17 cellular contexts compared by ENCODE assay signal in genomic region chr7:100371561-100372171, GRCh38. TPM values are rescaled to one million over a fixed set of nuclear protein-coding genes. Genes with fewer than 3 reads are reported as not detected.
A peak's percentile ranks its signal among the peaks of the same experiment; 100 is the strongest.
DNase-seq lines count a peak whose midpoint lies in the region; ATAC-seq, FAIRE-seq and TF ChIP-seq lines count a peak whose summit lies in the region.
"Had no signal": no experiment of that assay in that cellular context is flagged by ENCODE, and none has a peak within 500 bp of the region (broad histone marks: within the 10 kb centered on the region; RNA-seq: fewer than 3 reads in every experiment).

No MANE protein-coding gene starts in this region.

- TF ChIP-seq RAD21 in A549 (conservative IDR thresholded peaks at IDR 0.05 in 1 of 2, IDR thresholded peaks at IDR 0.05 in 1 of 2) = no peak

- POLR2A ChIA-PET in A549 (lab: Yijun Ruan, JAX) = no interaction called here
- POLR2A ChIA-PET in activated naive CD8-positive, alpha-beta T cell treated with anti-CD3 and anti-CD28 coated beads, Interleukin-2, amount 10 ng/mL, durations not matched to agents 7 days and 5 days (lab: Charles Lee) = interaction anchor here (0.6 kb wide), 1 partner anchor 328 kb away, joined by 9 read pairs; no protein-coding TSS in a partner anchor

- in situ Hi-C loops in ACHN (cut with HindIII; ENCODE audit: low pct_ligation_motif_present, low pct_unique_long_range_greater_than_20kb, low sequenced_read_pairs) = no loop called here

- H3K4me3 Mint-ChIP-seq in activated naive CD8-positive, alpha-beta T cell treated with anti-CD3 and anti-CD28 coated beads, Interleukin-2, amount 10 ng/mL, durations not matched to agents 7 days and 5 days = no peak overlapping the region
- no peak overlapping the region for H3K4me3 Mint-ChIP-seq in natural killer cell
- H3K4me3 Mint-ChIP-seq: CD4-positive, CD25-positive, alpha-beta regulatory T cell had no signal

- no peak overlapping the region for H3K4me3 ChIP-seq in A549

- CTCF ChIA-PET in A549 (lab: Yijun Ruan, JAX) = interaction anchor here (0.7 kb wide), 1 partner anchor 36 kb away, joined by 5 read pairs; no protein-coding TSS in a partner anchor

- DNase-seq in A549 (ENCODE audit: low read depth in 1 of 2, low spot score in 1 of 2) (no peak), ELF-1 (ENCODE audit: low read depth, low spot score) (peak; percentile 51), natural killer cell (no peak), AML-193 (lab: John Stamatoyannopoulos, UW) (no peak), T1000 (lab: John Stamatoyannopoulos, UW) (no peak), NCI-H1436 treated with DMSO at 0.1 percent for 48 hours (lab: John Stamatoyannopoulos, UW) (no peak), ACHN (no peak)
- DNase-seq in activated naive CD8-positive, alpha-beta T cell treated with anti-CD3 and anti-CD28 coated beads, Interleukin-2, amount 10 ng/mL, durations not matched to agents 7 days and 5 days = peak; percentile 33
- DNase-seq: activated CD4-positive, alpha-beta T cell treated with anti-CD3 and anti-CD28 coated beads for 48 hours; activated effector memory CD4-positive, alpha-beta T cell treated with Interleukin-2 at 50 U/mL for 16 hours; CD4-positive, CD25-positive, alpha-beta regulatory T cell; KG1; midbrain; NCI-H2029; stimulated activated naive CD4-positive, alpha-beta T cell; SW 1271 had no signal

- no peak for TF ChIP-seq EP300 in A549 (IDR thresholded peaks at IDR 0.05)

- FAIRE-seq in A549 (lab: Jason Lieb, UNC) = no peak

- H3K4me2 ChIP-seq in A549 = no peak overlapping the region; the same call in 2 of the 3 replicates

- peaks cover 7% of the 10 kb centered on the region; the same call in 2 of the 3 replicates for H3K4me1 ChIP-seq in A549

- H3K27ac Mint-ChIP-seq in activated naive CD8-positive, alpha-beta T cell treated with anti-CD3 and anti-CD28 coated beads, Interleukin-2, amount 10 ng/mL, durations not matched to agents 7 days and 5 days = peak overlapping the region; percentile 94
- H3K27ac Mint-ChIP-seq in natural killer cell = peak overlapping the region; percentile 96

- no peaks in the 10 kb centered on the region for H3K9me3 ChIP-seq in A549

- 87% methylated on average over 6 of the region's 7 CpGs for WGBS in A549 (ENCODE audit: missing lambda C conversion rate)

- TF ChIP-seq CTCF in A549 (IDR thresholded peaks at IDR 0.05) = no peak
- TF ChIP-seq CTCF in natural killer cell (IDR thresholded peaks at IDR 0.05) = no peak

- no peaks in the 10 kb centered on the region for H3K27me3 Mint-ChIP-seq in activated naive CD8-positive, alpha-beta T cell treated with anti-CD3 and anti-CD28 coated beads, Interleukin-2, amount 10 ng/mL, durations not matched to agents 7 days and 5 days
- H3K27me3 Mint-ChIP-seq in natural killer cell (ENCODE audit: low read depth in 2 of 2) = no peaks in the 10 kb centered on the region
- H3K27me3 Mint-ChIP-seq: CD4-positive, CD25-positive, alpha-beta regulatory T cell had no signal

- no peaks in the 10 kb centered on the region for H3K36me3 Mint-ChIP-seq in activated naive CD8-positive, alpha-beta T cell treated with anti-CD3 and anti-CD28 coated beads, Interleukin-2, amount 10 ng/mL, durations not matched to agents 7 days and 5 days
- H3K36me3 Mint-ChIP-seq in natural killer cell = no peaks in the 10 kb centered on the region
- H3K36me3 Mint-ChIP-seq: CD4-positive, CD25-positive, alpha-beta regulatory T cell had no signal

- peak overlapping the region in 1 of 2 experiments; percentile 70; a peak in 3 of 6 replicates for H3K27ac ChIP-seq in A549

- peaks cover 27% of the 10 kb centered on the region for H3K4me1 Mint-ChIP-seq in activated naive CD8-positive, alpha-beta T cell treated with anti-CD3 and anti-CD28 coated beads, Interleukin-2, amount 10 ng/mL, durations not matched to agents 7 days and 5 days
- peaks cover 56 to 73% of the 10 kb centered on the region in 2 donors for H3K4me1 Mint-ChIP-seq in natural killer cell

- ATAC-seq in A549 (peak; percentile 5 to 11; a peak in 5 of 6 replicates), natural killer cell (no peak)
- ATAC-seq in activated naive CD8-positive, alpha-beta T cell treated with anti-CD3 and anti-CD28 coated beads, Interleukin-2, amount 10 ng/mL, durations not matched to agents 7 days and 5 days (ENCODE audit: low read depth) = no peak
- ATAC-seq: esophagus mucosa had no signal

- TF ChIP-seq POLR2A in A549 (IDR thresholded peaks at IDR 0.05; ENCODE audit: low read length) = no peak

- no peaks in the 10 kb centered on the region for H3K9me3 Mint-ChIP-seq in activated naive CD8-positive, alpha-beta T cell treated with anti-CD3 and anti-CD28 coated beads, Interleukin-2, amount 10 ng/mL, durations not matched to agents 7 days and 5 days
- no peaks in the 10 kb centered on the region for H3K9me3 Mint-ChIP-seq in natural killer cell

- intact Hi-C loops in natural killer cell (cut with micrococcal nuclease) = no loop called here

TF ChIP-seq in A549, 52 proteins besides CTCF, POLR2A, EP300 and RAD21:
- TF ChIP-seq NPAS2 (CRISPR knock-in tag; IDR thresholded peaks at IDR 0.05; ENCODE audit: borderline replicate concordance) = no peak
- TF ChIP-seq JUN (IDR thresholded peaks at IDR 0.05) = peak in 1 of 2 experiments; percentile 19; a peak in 1 of 5 replicates
- no peak for TF ChIP-seq FOSL2 (IDR thresholded peaks at IDR 0.05)
- TF ChIP-seq FOSL2 (CRISPR knock-in tag; IDR thresholded peaks at IDR 0.05) = no peak
- TF ChIP-seq NFE2L2 (conservative IDR thresholded peaks at IDR 0.05; ENCODE audit: low read length) = no peak
- TF ChIP-seq, protein P1, sequence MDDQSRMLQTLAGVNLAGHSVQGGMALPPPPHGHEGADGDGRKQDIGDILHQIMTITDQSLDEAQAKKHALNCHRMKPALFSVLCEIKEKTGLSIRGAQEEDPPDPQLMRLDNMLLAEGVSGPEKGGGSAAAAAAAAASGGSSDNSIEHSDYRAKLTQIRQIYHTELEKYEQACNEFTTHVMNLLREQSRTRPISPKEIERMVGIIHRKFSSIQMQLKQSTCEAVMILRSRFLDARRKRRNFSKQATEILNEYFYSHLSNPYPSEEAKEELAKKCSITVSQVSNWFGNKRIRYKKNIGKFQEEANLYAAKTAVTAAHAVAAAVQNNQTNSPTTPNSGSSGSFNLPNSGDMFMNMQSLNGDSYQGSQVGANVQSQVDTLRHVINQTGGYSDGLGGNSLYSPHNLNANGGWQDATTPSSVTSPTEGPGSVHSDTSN (IDR thresholded peaks at IDR 0.05) = 0 out of 2 replicates have a peak, but pooled peaks have one; percentile 44
- no peak for TF ChIP-seq ZFP36 (IDR thresholded peaks at IDR 0.05; ENCODE audit: borderline replicate concordance, partially characterized antibody)
- TF ChIP-seq RFX5 (IDR thresholded peaks at IDR 0.05) = no peak
- no peak for TF ChIP-seq TP53 (CRISPR knock-in tag; IDR thresholded peaks at IDR 0.05)
- TF ChIP-seq TFCP2L1 (CRISPR knock-in tag; IDR thresholded peaks at IDR 0.05) = no peak
TF ChIP-seq in A549: peak in this region for 2.

RNA-seq across cellular contexts. Expression of gene PILRA, which starts 1.6 kb away (rescaled TPM):
- polyA plus RNA-seq in A549 (2011; rRNA removed) = 3.3 and 3.9 TPM in 2 replicates
- 1.8 and 2.1 TPM in 2 replicates for polyA plus RNA-seq in A549 (2012; cell fraction: cytosol; rRNA removed)
- 16.9 and 20.3 TPM in 2 replicates for polyA plus RNA-seq in A549 (2012; cell fraction: nucleus; rRNA removed)
- 1.9 to 3.8 TPM (median 3.4 TPM) in 3 replicates for polyA plus RNA-seq in A549 (2017; fragmentation: RNase III; extraction: RNeasy Plus Mini Kit Qiagen cat#74134 plus additional on column Dnase treatment)
- polyA minus RNA-seq in A549 (2011; rRNA and poly(A)+ RNA removed) = 3.1 and 3.7 TPM in 2 replicates
- total RNA-seq in activated naive CD8-positive, alpha-beta T cell treated with anti-CD3 and anti-CD28 coated beads, Interleukin-2, amount 10 ng/mL, durations not matched to agents 7 days and 5 days = 1 to 10 TPM; 4.1 to 5.1 TPM
- total RNA-seq in natural killer cell = 10 to 100 TPM; 18.8 to 38.8 (median 29.4) TPM

RNA-seq across cellular contexts. Expression of gene PILRB, which starts 13.7 kb away (rescaled TPM):
- polyA plus RNA-seq in A549 (2011; rRNA removed) (24.9 and 28.6 TPM in 2 replicates), A549 (2017; fragmentation: RNase III; extraction: RNeasy Plus Mini Kit Qiagen cat#74134 plus additional on column Dnase treatment) (45.3 to 47.8 TPM (median 46.7 TPM) in 3 replicates)
- polyA plus RNA-seq in A549 (2012; cell fraction: cytosol; rRNA removed) = 47.0 and 50.9 TPM in 2 replicates
- polyA plus RNA-seq in A549 (2012; cell fraction: nucleus; rRNA removed) = 539 and 545 TPM in 2 replicates
- polyA minus RNA-seq in A549 (2011; rRNA and poly(A)+ RNA removed) = 12.0 and 12.7 TPM in 2 replicates
- total RNA-seq in activated naive CD8-positive, alpha-beta T cell treated with anti-CD3 and anti-CD28 coated beads, Interleukin-2, amount 10 ng/mL, durations not matched to agents 7 days and 5 days = 10 to 100 TPM; 91.3 to 96.4 TPM
- total RNA-seq in natural killer cell = 100 to 1,000 TPM; 143 to 206 (median 157) TPM

RNA-seq across cellular contexts. Expression of gene ZCWPW1, which starts 56.8 kb away (rescaled TPM):
- polyA plus RNA-seq in A549 (2011; rRNA removed) (3.5 and 4.2 TPM in 2 replicates), A549 (2017; fragmentation: RNase III; extraction: RNeasy Plus Mini Kit Qiagen cat#74134 plus additional on column Dnase treatment) (1.9 to 2.5 TPM (median 2.0 TPM) in 3 replicates)
- 1.2 and 1.6 TPM in 2 replicates for polyA plus RNA-seq in A549 (2012; cell fraction: cytosol; rRNA removed)
- polyA plus RNA-seq in A549 (2012; cell fraction: nucleus; rRNA removed) = 1.7 TPM in 2 replicates
- polyA minus RNA-seq in A549 (2011; rRNA and poly(A)+ RNA removed) = 1.4 and 2.7 TPM in 2 replicates
- 1 to 10 TPM; 6.2 to 6.5 TPM for total RNA-seq in activated naive CD8-positive, alpha-beta T cell treated with anti-CD3 and anti-CD28 coated beads, Interleukin-2, amount 10 ng/mL, durations not matched to agents 7 days and 5 days
- 1 to 10 TPM; 5.6 to 7.8 (median 7.2) TPM for total RNA-seq in natural killer cell

RNA-seq across cellular contexts. Expression of gene MEPCE, which starts 58.0 kb away (rescaled TPM):
- polyA plus RNA-seq in A549 (2011; rRNA removed) (10.0 and 13.1 TPM in 2 replicates), A549 (2017; fragmentation: RNase III; extraction: RNeasy Plus Mini Kit Qiagen cat#74134 plus additional on column Dnase treatment) (36.7 to 38.4 TPM (median 38.2 TPM) in 3 replicates)
- 19.7 and 25.3 TPM in 2 replicates for polyA plus RNA-seq in A549 (2012; cell fraction: cytosol; rRNA removed)
- polyA plus RNA-seq in A549 (2012; cell fraction: nucleus; rRNA removed) = 30.0 and 34.0 TPM in 2 replicates
- 22.3 and 25.4 TPM in 2 replicates for polyA minus RNA-seq in A549 (2011; rRNA and poly(A)+ RNA removed)
- total RNA-seq in activated naive CD8-positive, alpha-beta T cell treated with anti-CD3 and anti-CD28 coated beads, Interleukin-2, amount 10 ng/mL, durations not matched to agents 7 days and 5 days = 10 to 100 TPM; 48.5 to 49.0 TPM
- total RNA-seq in natural killer cell = 10 to 100 TPM; 48.1 to 54.9 (median 54.1) TPM

Comparison
In these comparisons a context has a peak if more than half of its experiments do, and no peak if none do; other contexts are left out.
1. ATAC-seq: peak in A549 (2 of 2); none in activated naive CD8-positive, alpha-beta T cell treated with anti-CD3 and anti-CD28 coated beads, Interleukin-2, amount 10 ng/mL, durations not matched to agents 7 days and 5 days (single experiment) and natural killer cell (0 of 3).
2. DNase-seq: peak in ELF-1 (single experiment) and activated naive CD8-positive, alpha-beta T cell treated with anti-CD3 and anti-CD28 coated beads, Interleukin-2, amount 10 ng/mL, durations not matched to agents 7 days and 5 days (single experiment); none in A549 (0 of 2), natural killer cell (single experiment), AML-193 (0 of 2), T1000 (single experiment), NCI-H1436 treated with DMSO at 0.1 percent for 48 hours (single experiment) and ACHN (single experiment).